1 cellular context compared by ENCODE assay signal in genomic region chr9:26833792-26834191, GRCh38.
TF ChIP-seq lines count a peak whose summit lies in the region.

No MANE protein-coding gene starts in this region.

TF ChIP-seq in HEK293, 187 proteins besides CTCF, POLR2A, EP300 and RAD21:
- TF ChIP-seq PRDM2 (tag by site-specific recombination; IDR thresholded peaks at IDR 0.05; ENCODE audit: borderline replicate concordance), result no peak
- TF ChIP-seq EGR2 (tag by site-specific recombination; IDR thresholded peaks at IDR 0.05; ENCODE audit: low read depth), result no peak
- no peak for TF ChIP-seq ZNF350 (tag by site-specific recombination; IDR thresholded peaks at IDR 0.05)
- TF ChIP-seq ZNF132 (tag by site-specific recombination; IDR thresholded peaks at IDR 0.05; ENCODE audit: borderline replicate concordance), result no peak
- TF ChIP-seq WT1 (tag by site-specific recombination; IDR thresholded peaks at IDR 0.05), result 0 out of 2 replicates have a peak, but pooled peaks have one; percentile 18
- TF ChIP-seq ZBTB6 (tag by site-specific recombination; IDR thresholded peaks at IDR 0.05), result no peak
- TF ChIP-seq ZIC2 (tag by site-specific recombination; IDR thresholded peaks at IDR 0.05), result peak; percentile 65
- no peak for TF ChIP-seq ZNF692 (tag by site-specific recombination; IDR thresholded peaks at IDR 0.05)
- no peak for TF ChIP-seq ZNF610 (tag by site-specific recombination; IDR thresholded peaks at IDR 0.05; ENCODE audit: borderline replicate concordance)
- no peak for TF ChIP-seq ZNF558 (tag by site-specific recombination; IDR thresholded peaks at IDR 0.05)
